In the genomic region with DNA sequence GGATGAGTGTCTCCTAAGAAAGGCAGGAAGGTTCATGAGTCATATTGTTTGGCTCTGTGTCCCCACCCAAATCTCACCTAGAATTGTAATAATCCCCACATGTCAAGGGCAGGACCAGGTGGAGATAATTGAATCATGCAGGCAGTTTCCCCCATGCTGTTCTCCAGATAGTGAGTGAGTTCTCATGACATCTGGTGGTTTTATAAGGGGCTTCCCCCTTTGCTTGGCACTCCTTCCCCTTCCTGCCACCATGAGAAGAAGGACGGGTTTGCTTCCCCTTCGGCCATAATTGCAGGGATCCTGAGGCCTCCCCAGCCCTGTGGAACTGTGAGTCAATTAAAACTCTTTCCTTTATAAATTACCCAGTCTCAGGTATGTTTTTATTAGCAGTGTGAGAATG, we compare ENCODE assay signal across 8 cellular contexts.
A peak's percentile ranks its signal among the peaks of the same experiment; 100 is the strongest.
DNase-seq lines count a peak whose midpoint lies in the region; ATAC-seq and TF ChIP-seq lines count a peak whose summit lies in the region.
"Not testable (repeated sequence)": the region's sequence is repeated elsewhere in the genome, so short reads cannot be mapped to it uniquely, and the experiment has no call there.

No MANE protein-coding gene starts in this region.

- H3K27me3 ChIP-seq in CD8-positive, alpha-beta T cell (ENCODE audit: insufficient read depth, low read length); naive thymus-derived CD4-positive, alpha-beta T cell (ENCODE audit: control insufficient read depth in 2 of 2, insufficient read depth in 2 of 2, low read length in 2 of 2): not testable (repeated sequence)

- not testable (repeated sequence) for H3K27me3 Mint-ChIP-seq in CD8-positive, alpha-beta T cell (ENCODE audit: low read depth); activated B cell treated with CpG ODN at 0.5 μM for 24 hours; activated naive CD8-positive, alpha-beta T cell; effector memory CD8-positive, alpha-beta T cell; naive thymus-derived CD4-positive, alpha-beta T cell; stimulated activated naive B cell treated with anti-CD40 and anti-IgM and Interleukin-4, amounts not matched to agents 10 μg/mL and 1 μg/mL and 100 μg/mL, for 72 hours

- H3K27ac ChIP-seq in CD8-positive, alpha-beta T cell (ENCODE audit: low read depth, low read length), result peak overlapping the region; percentile 41
- H3K27ac ChIP-seq in naive thymus-derived CD4-positive, alpha-beta T cell (ENCODE audit: low read depth, low read length), result not testable (repeated sequence)

- H3K4me1 ChIP-seq in CD8-positive, alpha-beta T cell (ENCODE audit: insufficient read depth, low read length), result peaks cover 42% of the 10 kb centered on the region
- peaks cover 18 to 20% of the 10 kb centered on the region in 2 donors for H3K4me1 ChIP-seq in naive thymus-derived CD4-positive, alpha-beta T cell (ENCODE audit: control insufficient read depth in 2 of 2, insufficient read depth in 2 of 2, low read length in 2 of 2)

- intact Hi-C loops in CD8-positive, alpha-beta T cell (cut with DNase I, micrococcal nuclease), result loop anchor here (2.0 to 10.0 kb wide), 4 partner anchors 41 to 277 kb away; no protein-coding TSS in a partner anchor
- intact Hi-C loops in activated B cell treated with CpG ODN at 0.5 μM for 24 hours (cut with micrococcal nuclease), result not testable (repeated sequence)
- intact Hi-C loops in naive thymus-derived CD4-positive, alpha-beta T cell (cut with micrococcal nuclease), result loop anchor here in 1 of 2 donors (1.0 to 10.0 kb wide), 2 partner anchors 123 to 347 kb away; no protein-coding TSS in a partner anchor

- CTCF ChIA-PET in CD8-positive, alpha-beta T cell (lab: Charles Lee), result interaction anchor here (0.8 to 2.8 kb wide), 10 partner anchors 8 to 123 kb away, joined by 3 to 15 read pairs (median 4); no protein-coding TSS in a partner anchor
- CTCF ChIA-PET in activated B cell treated with CpG ODN at 0.5 μM for 24 hours (lab: Charles Lee), result not testable (repeated sequence)
- CTCF ChIA-PET in naive thymus-derived CD4-positive, alpha-beta T cell (lab: Charles Lee), result interaction anchor here (0.8 to 2.2 kb wide), 6 partner anchors 13 to 123 kb away, joined by 3 to 10 read pairs (median 4); no protein-coding TSS in a partner anchor

- peak; percentile 73 for ATAC-seq in CD8-positive, alpha-beta T cell
- ATAC-seq in activated B cell treated with CpG ODN at 0.5 μM for 24 hours (ENCODE audit: low read depth), result peak; percentile 52
- peak; percentile 66 for ATAC-seq in effector memory CD8-positive, alpha-beta T cell (replicated peaks)
- peak; percentile 63 for ATAC-seq in naive thymus-derived CD4-positive, alpha-beta T cell
- ATAC-seq in stimulated activated naive B cell treated with anti-CD40 and anti-IgM and Interleukin-4, amounts not matched to agents 10 μg/mL and 1 μg/mL and 100 μg/mL, for 72 hours (replicated peaks), result peak; percentile 69 to 80

- not testable (repeated sequence) for H3K9me3 ChIP-seq in CD8-positive, alpha-beta T cell (ENCODE audit: low read length); naive thymus-derived CD4-positive, alpha-beta T cell (ENCODE audit: control insufficient read depth in 2 of 3, low read length in 3 of 3)

- not testable (repeated sequence) for TF ChIP-seq POLR2A in NB4 (IDR thresholded peaks at IDR 0.05; ENCODE audit: extremely low read depth, insufficient read length)

- H3K4me3 Mint-ChIP-seq in CD8-positive, alpha-beta T cell, result peak overlapping the region; percentile 85
- H3K4me3 Mint-ChIP-seq in activated B cell treated with CpG ODN at 0.5 μM for 24 hours; stimulated activated naive B cell treated with anti-CD40 and anti-IgM and Interleukin-4, amounts not matched to agents 10 μg/mL and 1 μg/mL and 100 μg/mL, for 72 hours: not testable (repeated sequence)
- H3K4me3 Mint-ChIP-seq in activated naive CD8-positive, alpha-beta T cell, result peak overlapping the region; percentile 93
- H3K4me3 Mint-ChIP-seq in effector memory CD8-positive, alpha-beta T cell, result peak overlapping the region; percentile 52 to 65
- H3K4me3 Mint-ChIP-seq in naive thymus-derived CD4-positive, alpha-beta T cell, result peak overlapping the region in 7 of 10 donors; percentile 8 to 47 (median 34)

- H3K4me3 ChIP-seq in CD8-positive, alpha-beta T cell (ENCODE audit: low read depth, low read length), result peak overlapping the region; percentile 52
- H3K4me3 ChIP-seq in NB4 (ENCODE audit: low read depth, low read length), result not testable (repeated sequence)
- H3K4me3 ChIP-seq in naive thymus-derived CD4-positive, alpha-beta T cell (ENCODE audit: low read length), result peak overlapping the region; percentile 3

- POLR2A ChIA-PET in CD8-positive, alpha-beta T cell (lab: Charles Lee), result interaction anchor here (0.7 to 1.4 kb wide), 6 partner anchors 21 to 96 kb away, joined by 3 to 4 read pairs (median 3); a partner anchor contains a TSS
- POLR2A ChIA-PET in activated B cell treated with CpG ODN at 0.5 μM for 24 hours (lab: Charles Lee), result not testable (repeated sequence)
- POLR2A ChIA-PET in naive thymus-derived CD4-positive, alpha-beta T cell (lab: Charles Lee), result interaction anchor here (1.3 to 1.4 kb wide), 2 partner anchors 59 to 77 kb away, joined by 4 to 7 read pairs; a partner anchor contains a TSS

- TF ChIP-seq CTCF in CD8-positive, alpha-beta T cell (IDR thresholded peaks at IDR 0.05); NB4 (IDR thresholded peaks at IDR 0.05; ENCODE audit: low read depth, low read length); activated B cell treated with CpG ODN at 0.5 μM for 24 hours (IDR thresholded peaks at IDR 0.05): not testable (repeated sequence)

- DNase-seq in CD8-positive, alpha-beta T cell, result peak in 3 of 7 experiments; percentile 30 to 52 (median 36)
- peak; percentile 3 for DNase-seq in NB4 (ENCODE audit: low read depth)
- DNase-seq in activated B cell treated with CpG ODN at 0.5 μM for 24 hours, result not testable (repeated sequence)
- DNase-seq in activated T-cell treated with anti-CD3 and anti-CD28 coated beads for 24 hours (ENCODE audit: low read depth), result peak; percentile 12
- peak in 1 of 3 experiments; percentile 13 for DNase-seq in effector memory CD8-positive, alpha-beta T cell
- peak in 4 of 9 donors; percentile 12 to 33 (median 27) for DNase-seq in naive thymus-derived CD4-positive, alpha-beta T cell
- peak; percentile 6 for DNase-seq in stimulated activated naive B cell treated with anti-CD40 and anti-IgM and Interleukin-4, amounts not matched to agents 10 μg/mL and 1 μg/mL and 100 μg/mL, for 72 hours

- H3K4me1 Mint-ChIP-seq in CD8-positive, alpha-beta T cell (ENCODE audit: low read depth), result peaks cover 66% of the 10 kb centered on the region
- not testable (repeated sequence) for H3K4me1 Mint-ChIP-seq in activated B cell treated with CpG ODN at 0.5 μM for 24 hours; stimulated activated naive B cell treated with anti-CD40 and anti-IgM and Interleukin-4, amounts not matched to agents 10 μg/mL and 1 μg/mL and 100 μg/mL, for 72 hours
- H3K4me1 Mint-ChIP-seq in activated naive CD8-positive, alpha-beta T cell (ENCODE audit: low read depth), result peaks cover 77% of the 10 kb centered on the region
- peaks cover 15 to 19% of the 10 kb centered on the region in 2 donors for H3K4me1 Mint-ChIP-seq in effector memory CD8-positive, alpha-beta T cell (ENCODE audit: low read depth in 2 of 2)
- H3K4me1 Mint-ChIP-seq in naive thymus-derived CD4-positive, alpha-beta T cell, result peaks cover 14 to 47% (median 38%) of the 10 kb centered on the region in 7 donors

- H3K27ac Mint-ChIP-seq in CD8-positive, alpha-beta T cell, result peak overlapping the region; percentile 89
- peak overlapping the region; percentile 33 for H3K27ac Mint-ChIP-seq in activated B cell treated with CpG ODN at 0.5 μM for 24 hours
- H3K27ac Mint-ChIP-seq in activated naive CD8-positive, alpha-beta T cell, result peak overlapping the region; percentile 98
- peak overlapping the region in 1 of 2 donors; percentile 62 for H3K27ac Mint-ChIP-seq in effector memory CD8-positive, alpha-beta T cell
- H3K27ac Mint-ChIP-seq in naive thymus-derived CD4-positive, alpha-beta T cell, result peak overlapping the region in 5 of 9 donors; percentile 4 to 65 (median 59)
- H3K27ac Mint-ChIP-seq in stimulated activated naive B cell treated with anti-CD40 and anti-IgM and Interleukin-4, amounts not matched to agents 10 μg/mL and 1 μg/mL and 100 μg/mL, for 72 hours, result peak overlapping the region; percentile 44

- peaks cover 19% of the 10 kb centered on the region for H3K36me3 Mint-ChIP-seq in CD8-positive, alpha-beta T cell
- H3K36me3 Mint-ChIP-seq in activated B cell treated with CpG ODN at 0.5 μM for 24 hours (ENCODE audit: low read depth), result peaks cover 54% of the 10 kb centered on the region
- peaks cover 29% of the 10 kb centered on the region for H3K36me3 Mint-ChIP-seq in activated naive CD8-positive, alpha-beta T cell
- H3K36me3 Mint-ChIP-seq in effector memory CD8-positive, alpha-beta T cell (ENCODE audit: insufficient read depth), result not testable (repeated sequence)
- H3K36me3 Mint-ChIP-seq in naive thymus-derived CD4-positive, alpha-beta T cell, result peaks cover 0 to 37% (median 0%) of the 10 kb centered on the region in 5 donors
- peaks cover 14 to 25% of the 10 kb centered on the region in 2 donors for H3K36me3 Mint-ChIP-seq in stimulated activated naive B cell treated with anti-CD40 and anti-IgM and Interleukin-4, amounts not matched to agents 10 μg/mL and 1 μg/mL and 100 μg/mL, for 72 hours

- H3K36me3 ChIP-seq in CD8-positive, alpha-beta T cell (ENCODE audit: insufficient read depth, low read length); naive thymus-derived CD4-positive, alpha-beta T cell (ENCODE audit: control insufficient read depth in 2 of 3, insufficient read depth in 3 of 3, low read length in 3 of 3): not testable (repeated sequence)

- H3K9me3 Mint-ChIP-seq in CD8-positive, alpha-beta T cell; activated B cell treated with CpG ODN at 0.5 μM for 24 hours; activated naive CD8-positive, alpha-beta T cell (ENCODE audit: low read depth); effector memory CD8-positive, alpha-beta T cell; stimulated activated naive B cell treated with anti-CD40 and anti-IgM and Interleukin-4, amounts not matched to agents 10 μg/mL and 1 μg/mL and 100 μg/mL, for 72 hours: not testable (repeated sequence)
- H3K9me3 Mint-ChIP-seq in naive thymus-derived CD4-positive, alpha-beta T cell, result peaks cover 0 to 29% (median 0%) of the 10 kb centered on the region in 11 donors
